In genomic region chr1:64675718-64676345, GRCh38 we compare ENCODE assay signal across 9 cellular contexts.
DNase-seq lines count a peak whose midpoint lies in the region; ATAC-seq and TF ChIP-seq lines count a peak whose summit lies in the region.
"Had no signal": no experiment of that assay in that cellular context is flagged by ENCODE, and none has a peak within 500 bp of the region (broad histone marks: within the 10 kb centered on the region; RNA-seq: fewer than 3 reads in every experiment).

No MANE protein-coding gene starts in this region.

- H2AK5ac ChIP-seq in neuronal stem cell (ENCODE audit: low read depth, low read length), result no peak overlapping the region

- no peak overlapping the region for H4K91ac ChIP-seq in neuronal stem cell (ENCODE audit: low read depth, low read length, poor library complexity)

- intact Hi-C loops in breast epithelium (cut with DNase I; ENCODE audit: low total_unique reads), result no loop called here
- intact Hi-C loops in naive thymus-derived CD4-positive, alpha-beta T cell (cut with micrococcal nuclease), result loop anchor here (1.0 to 5.0 kb wide), 5 partner anchors 123 to 407 kb away; partner anchors contain the start of gene CACHD1 (in 2 of the 2)
- intact Hi-C loops in activated CD4-positive, alpha-beta T cell treated with anti-CD3 and anti-CD28 coated beads for 36 hours (cut with DNase I, micrococcal nuclease), result loop anchor here in 1 of 2 experiments (1.0 kb wide), 1 partner anchor 407 kb away; no protein-coding TSS in a partner anchor

- H3K4me1 ChIP-seq in breast epithelium (no peaks in the 10 kb centered on the region), neuronal stem cell (ENCODE audit: control insufficient read depth in 2 of 2, insufficient read depth in 1 of 2, low read depth in 1 of 2, low read length in 2 of 2) (no peaks in the 10 kb centered on the region)
- H3K4me1 ChIP-seq in naive thymus-derived CD4-positive, alpha-beta T cell (ENCODE audit: control insufficient read depth in 2 of 2, insufficient read depth in 2 of 2, low read length in 2 of 2), result no peaks in the 10 kb centered on the region

- TF ChIP-seq CTCF in GM12864 (IDR thresholded peaks at IDR 0.05; ENCODE audit: low read depth, low read length, missing control alignments) (peak; percentile 61), breast epithelium (IDR thresholded peaks at IDR 0.05) (peak in 2 of 3 donors; percentile 16 to 40)

- no peak overlapping the region for H2BK120ac ChIP-seq in neuronal stem cell (ENCODE audit: low read depth, low read length)

- H3K18ac ChIP-seq in neuronal stem cell (ENCODE audit: low read length), result no peak overlapping the region

- no peak overlapping the region for H4K8ac ChIP-seq in neuronal stem cell (ENCODE audit: low read depth, low read length)

- H3K9me3 ChIP-seq in breast epithelium, result no peaks in the 10 kb centered on the region
- no peaks in the 10 kb centered on the region for H3K9me3 ChIP-seq in naive thymus-derived CD4-positive, alpha-beta T cell (ENCODE audit: control insufficient read depth in 2 of 3, low read length in 3 of 3)
- H3K9me3 ChIP-seq in neuronal stem cell (replicated peaks in 1 of 2; ENCODE audit: control insufficient read depth in 2 of 2, insufficient read depth in 1 of 2, low read depth in 1 of 2, low read length in 2 of 2), result no peaks in the 10 kb centered on the region
- H3K9me3 ChIP-seq: mucosa of descending colon had no signal

- H3K23ac ChIP-seq in neuronal stem cell (ENCODE audit: low read depth, low read length, poor library complexity), result no peak overlapping the region

- TF ChIP-seq POLR2A in breast epithelium (IDR thresholded peaks at IDR 0.05), result no peak

- H3K4me3 ChIP-seq in GM12864 (ENCODE audit: low read depth, low read length) (no peak overlapping the region), breast epithelium (no peak overlapping the region), neuronal stem cell (ENCODE audit: low read length in 2 of 2) (no peak overlapping the region)
- H3K4me3 ChIP-seq in naive thymus-derived CD4-positive, alpha-beta T cell (ENCODE audit: low read length), result no peak overlapping the region
- H3K4me3 ChIP-seq: mucosa of descending colon had no signal

- H3K79me1 ChIP-seq in neuronal stem cell (ENCODE audit: low read depth, low read length), result no peaks in the 10 kb centered on the region

- peaks cover 0 to 2% (median 0%) of the 10 kb centered on the region in 7 donors for H3K4me1 Mint-ChIP-seq in naive thymus-derived CD4-positive, alpha-beta T cell
- H3K4me1 Mint-ChIP-seq in activated CD4-positive, alpha-beta T cell treated with anti-CD3 and anti-CD28 coated beads for 36 hours, result no peaks in the 10 kb centered on the region

- no peak overlapping the region for H2BK12ac ChIP-seq in neuronal stem cell (ENCODE audit: low read length)

- no peak overlapping the region for H2BK15ac ChIP-seq in neuronal stem cell (ENCODE audit: low read length)

- H3K4me2 ChIP-seq in neuronal stem cell (ENCODE audit: insufficient read depth, low read length, poor library complexity, severe bottlenecking), result no peak overlapping the region

- H3K4me3 Mint-ChIP-seq in naive thymus-derived CD4-positive, alpha-beta T cell, result no peak overlapping the region
- no peak overlapping the region for H3K4me3 Mint-ChIP-seq in activated CD4-positive, alpha-beta T cell treated with anti-CD3 and anti-CD28 coated beads for 36 hours

- no peak overlapping the region for H2AFZ ChIP-seq in neuronal stem cell (ENCODE audit: low read length)

- no peak overlapping the region for H3K27ac ChIP-seq in breast epithelium
- H3K27ac ChIP-seq in naive thymus-derived CD4-positive, alpha-beta T cell (ENCODE audit: low read depth, low read length), result no peak overlapping the region
- H3K27ac ChIP-seq in neuronal stem cell (replicated peaks; ENCODE audit: low read length), result no peak overlapping the region

- no peak overlapping the region for H2BK5ac ChIP-seq in neuronal stem cell (ENCODE audit: low read length)

- peak overlapping the region in 1 of 9 donors; percentile 47 for H3K27ac Mint-ChIP-seq in naive thymus-derived CD4-positive, alpha-beta T cell
- no peak overlapping the region for H3K27ac Mint-ChIP-seq in activated CD4-positive, alpha-beta T cell treated with anti-CD3 and anti-CD28 coated beads for 36 hours

- no CpG with 5 or more reads among the region's 4 CpGs for WGBS in neuronal stem cell (ENCODE audit: extremely low coverage in 2 of 2, insufficient read length in 2 of 2, insufficient replicate concordance in 1 of 2), 2 donors

- POLR2A ChIA-PET in naive thymus-derived CD4-positive, alpha-beta T cell (lab: Charles Lee), result interaction anchor here (0.5 to 0.7 kb wide), 2 partner anchors 184 to 331 kb away, joined by 3 to 4 read pairs; no protein-coding TSS in a partner anchor
- POLR2A ChIA-PET in activated CD4-positive, alpha-beta T cell treated with anti-CD3 and anti-CD28 coated beads for 36 hours (lab: Charles Lee), result interaction anchor here (0.6 kb wide), 2 partner anchors 179 to 291 kb away, joined by 4 to 6 read pairs; no protein-coding TSS in a partner anchor

- H3K9me3 Mint-ChIP-seq in naive thymus-derived CD4-positive, alpha-beta T cell, result no peaks in the 10 kb centered on the region
- H3K9me3 Mint-ChIP-seq in activated CD4-positive, alpha-beta T cell treated with anti-CD3 and anti-CD28 coated beads for 36 hours (ENCODE audit: low read depth), result no peaks in the 10 kb centered on the region

- peaks cover 0 to 40% (median 10%) of the 10 kb centered on the region in 5 donors for H3K36me3 Mint-ChIP-seq in naive thymus-derived CD4-positive, alpha-beta T cell
- no peaks in the 10 kb centered on the region for H3K36me3 Mint-ChIP-seq in activated CD4-positive, alpha-beta T cell treated with anti-CD3 and anti-CD28 coated beads for 36 hours (ENCODE audit: low read depth)

- no peak for DNase-seq in GM12864 (ENCODE audit: low read depth)
- peak; percentile 18 for DNase-seq in KBM-7
- no peak for DNase-seq in breast epithelium (ENCODE audit: low spot score in 2 of 2)
- DNase-seq in naive thymus-derived CD4-positive, alpha-beta T cell, result peak in 5 of 9 donors; percentile 16 to 29 (median 20)
- no peak for DNase-seq in activated CD4-positive, alpha-beta T cell treated with anti-CD3 and anti-CD28 coated beads for 36 hours
- DNase-seq in activated CD4-positive, CD25-positive, alpha-beta regulatory T cell treated with anti-CD3 and anti-CD28 coated beads, Interleukin-2, amount 50 U/mL, for 72 hours, result no peak
- DNase-seq in nucleus accumbens (lab: John Stamatoyannopoulos, UW), result no peak
- no peak for DNase-seq in neuronal stem cell (ENCODE audit: low spot score)

- ATAC-seq in naive thymus-derived CD4-positive, alpha-beta T cell, result peak; percentile 57
- no peak for ATAC-seq in activated CD4-positive, alpha-beta T cell treated with anti-CD3 and anti-CD28 coated beads for 36 hours
- ATAC-seq: mucosa of descending colon had no signal

- no peak overlapping the region for H3K14ac ChIP-seq in neuronal stem cell (ENCODE audit: low read length)

- H3K4ac ChIP-seq in neuronal stem cell (ENCODE audit: low read length), result no peak overlapping the region

- H3K9ac ChIP-seq in neuronal stem cell (ENCODE audit: low read depth, low read length, poor library complexity), result no peak overlapping the region

- peaks cover 0 to under 1% (median 0%) of the 10 kb centered on the region in 5 donors for H3K27me3 Mint-ChIP-seq in naive thymus-derived CD4-positive, alpha-beta T cell
- H3K27me3 Mint-ChIP-seq in activated CD4-positive, alpha-beta T cell treated with anti-CD3 and anti-CD28 coated beads for 36 hours, result no peaks in the 10 kb centered on the region

- no peaks in the 10 kb centered on the region for H3K27me3 ChIP-seq in breast epithelium
- no peaks in the 10 kb centered on the region for H3K27me3 ChIP-seq in naive thymus-derived CD4-positive, alpha-beta T cell (ENCODE audit: control insufficient read depth in 2 of 2, insufficient read depth in 2 of 2, low read length in 2 of 2)
- H3K27me3 ChIP-seq in neuronal stem cell (ENCODE audit: control insufficient read depth in 3 of 3, insufficient read depth in 3 of 3, low read depth in 1 of 3, low read length in 3 of 3), result no peaks in the 10 kb centered on the region

- H3K36me3 ChIP-seq in breast epithelium (peaks cover 6% of the 10 kb centered on the region), neuronal stem cell (replicated peaks in 1 of 2; ENCODE audit: control insufficient read depth in 2 of 2, insufficient read depth in 2 of 2, low read length in 2 of 2) (peaks cover 11 to 96% of the 10 kb centered on the region in 2 donors)
- peaks cover 0 to 5% (median 0%) of the 10 kb centered on the region in 3 experiments for H3K36me3 ChIP-seq in naive thymus-derived CD4-positive, alpha-beta T cell (ENCODE audit: control insufficient read depth in 2 of 3, insufficient read depth in 3 of 3, low read length in 3 of 3)

- in situ Hi-C loops in KBM-7 (cut with MboI; ENCODE audit: low pct_unique_long_range_greater_than_20kb, low sequenced_read_pairs), result no loop called here

- CTCF ChIA-PET in naive thymus-derived CD4-positive, alpha-beta T cell (lab: Charles Lee), result interaction anchor here (0.6 to 4.7 kb wide), 14 partner anchors 10 to 428 kb away, joined by 3 to 24 read pairs (median 4); no protein-coding TSS in a partner anchor
- CTCF ChIA-PET in activated CD4-positive, alpha-beta T cell treated with anti-CD3 and anti-CD28 coated beads for 36 hours (lab: Charles Lee), result interaction anchor here (0.6 to 4.8 kb wide), 14 partner anchors 9 to 414 kb away, joined by 3 to 41 read pairs (median 4); no protein-coding TSS in a partner anchor

Comparison
In these comparisons a context has a peak if more than half of its experiments do, and no peak if none do; other contexts are left out.
1. DNase-seq: peak in KBM-7 (single experiment) and naive thymus-derived CD4-positive, alpha-beta T cell (5 of 9); none in GM12864 (single experiment), breast epithelium (0 of 2), activated CD4-positive, alpha-beta T cell treated with anti-CD3 and anti-CD28 coated beads for 36 hours (single experiment), activated CD4-positive, CD25-positive, alpha-beta regulatory T cell treated with anti-CD3 and anti-CD28 coated beads, Interleukin-2, amount 50 U/mL, for 72 hours (single experiment), nucleus accumbens (0 of 56) and neuronal stem cell (single experiment).